10 cellular contexts compared by ENCODE assay signal in genomic region chr2:65396348-65397026, GRCh38. TPM values are rescaled to one million over a fixed set of nuclear protein-coding genes. Genes with fewer than 3 reads are reported as not detected.
DNase-seq lines count a peak whose midpoint lies in the region; ATAC-seq and TF ChIP-seq lines count a peak whose summit lies in the region.
"Had no signal": no experiment of that assay in that cellular context is flagged by ENCODE, and none has a peak within 500 bp of the region (broad histone marks: within the 10 kb centered on the region; RNA-seq: fewer than 3 reads in every experiment).

No MANE protein-coding gene starts in this region.

- H3K27me3 Mint-ChIP-seq in T-helper 1 cell treated with Interleukin-12 subunit alpha and Interleukin-12 subunit beta and Interleukin-4 antibody, amounts not matched to agents 30 μg/mL and 1 μg/mL, for 36 hours (ENCODE audit: low read depth): peaks cover 3% of the 10 kb centered on the region

- H3K4me3 ChIP-seq in body of pancreas: no peak overlapping the region
- H3K4me3 ChIP-seq in transverse colon: peak overlapping the region in 1 of 4 donors; percentile 25
- H3K4me3 ChIP-seq in gastrocnemius medialis: no peak overlapping the region

- no peak for DNase-seq in T-helper 1 cell
- peak in 1 of 4 donors; percentile 49 for DNase-seq in body of pancreas
- DNase-seq in left lobe of liver (ENCODE audit: low spot score): no peak
- DNase-seq in transverse colon: peak; percentile 41
- DNase-seq in gastrocnemius medialis: no peak
- DNase-seq in OCI-M1 (lab: John Stamatoyannopoulos, UW): no peak
- DNase-seq: amygdala; stimulated activated naive CD4-positive, alpha-beta T cell had no signal

- no peaks in the 10 kb centered on the region for H3K9me3 Mint-ChIP-seq in T-helper 1 cell treated with Interleukin-12 subunit alpha and Interleukin-12 subunit beta and Interleukin-4 antibody, amounts not matched to agents 30 μg/mL and 1 μg/mL, for 36 hours

- intact Hi-C loops in body of pancreas (cut with DNase I) (no loop called here), transverse colon (cut with DNase I; ENCODE audit: low total_unique reads) (no loop called here), gastrocnemius medialis (cut with DNase I; ENCODE audit: low total_unique reads) (no loop called here)

- TF ChIP-seq EP300 in transverse colon (IDR thresholded peaks at IDR 0.05; ENCODE audit: low read depth): no peak

- H3K27ac Mint-ChIP-seq in T-helper 1 cell treated with Interleukin-12 subunit alpha and Interleukin-12 subunit beta and Interleukin-4 antibody, amounts not matched to agents 30 μg/mL and 1 μg/mL, for 36 hours: peak overlapping the region; percentile 33

- H3K4me1 ChIP-seq in body of pancreas: peaks cover 20% of the 10 kb centered on the region
- H3K4me1 ChIP-seq in transverse colon: peaks cover 12 to 31% (median 21%) of the 10 kb centered on the region in 4 donors
- peaks cover 3 to 8% of the 10 kb centered on the region in 2 donors for H3K4me1 ChIP-seq in gastrocnemius medialis

- H3K4me1 Mint-ChIP-seq in T-helper 1 cell treated with Interleukin-12 subunit alpha and Interleukin-12 subunit beta and Interleukin-4 antibody, amounts not matched to agents 30 μg/mL and 1 μg/mL, for 36 hours (ENCODE audit: low read depth): peaks cover 31% of the 10 kb centered on the region

- ATAC-seq in body of pancreas (peak; percentile 52), left lobe of liver (peak; percentile 88), HG02981 (IDR thresholded peaks at IDR 0.05; ENCODE audit: unreplicated experiment) (no peak), gastrocnemius medialis (no peak)

- peaks cover 7% of the 10 kb centered on the region for H3K36me3 Mint-ChIP-seq in T-helper 1 cell treated with Interleukin-12 subunit alpha and Interleukin-12 subunit beta and Interleukin-4 antibody, amounts not matched to agents 30 μg/mL and 1 μg/mL, for 36 hours (ENCODE audit: low read depth)

- H3K36me3 ChIP-seq in body of pancreas (replicated peaks in 1 of 2; ENCODE audit: insufficient read depth in 1 of 2, low read depth in 2 of 2): no peaks in the 10 kb centered on the region
- H3K36me3 ChIP-seq in transverse colon: no peaks in the 10 kb centered on the region
- no peaks in the 10 kb centered on the region for H3K36me3 ChIP-seq in gastrocnemius medialis

- in situ Hi-C loops in transverse colon (cut with MboI; ENCODE audit: low pct_ligation_motif_present in 1 of 4, low pct_unique_long_range_greater_than_20kb in 1 of 4, low sequenced_read_pairs in 3 of 4): no loop called here
- in situ Hi-C loops in gastrocnemius medialis (cut with MboI; ENCODE audit: low sequenced_read_pairs in 4 of 4): no loop called here

- WGBS in body of pancreas, 2 donors: 45 to 58% methylated on average over 7 of the region's 7 CpGs
- 42 to 52% methylated on average over 6 to 7 of the region's 7 CpGs for WGBS in transverse colon (ENCODE audit: low coverage in 1 of 2), 2 donors

- H3K27ac ChIP-seq in body of pancreas (no peak overlapping the region), transverse colon (peak overlapping the region; percentile 68 to 82 (median 74)), gastrocnemius medialis (no peak overlapping the region)

- H3K27me3 ChIP-seq in body of pancreas (no peaks in the 10 kb centered on the region), transverse colon (no peaks in the 10 kb centered on the region), gastrocnemius medialis (no peaks in the 10 kb centered on the region)

- TF ChIP-seq CTCF in body of pancreas (IDR thresholded peaks at IDR 0.05) (no peak), transverse colon (IDR thresholded peaks at IDR 0.05) (no peak), gastrocnemius medialis (IDR thresholded peaks at IDR 0.05 in 4 of 5, conservative IDR thresholded peaks at IDR 0.05 in 1 of 5) (no peak)

- H3K9me3 ChIP-seq in body of pancreas (no peaks in the 10 kb centered on the region), transverse colon (no peaks in the 10 kb centered on the region), gastrocnemius medialis (no peaks in the 10 kb centered on the region)

- TF ChIP-seq POLR2A in body of pancreas (IDR thresholded peaks at IDR 0.05) (no peak), transverse colon (IDR thresholded peaks at IDR 0.05) (peak; percentile 23), gastrocnemius medialis (IDR thresholded peaks at IDR 0.05) (no peak)

- no peak overlapping the region for H3K4me3 Mint-ChIP-seq in T-helper 1 cell treated with Interleukin-12 subunit alpha and Interleukin-12 subunit beta and Interleukin-4 antibody, amounts not matched to agents 30 μg/mL and 1 μg/mL, for 36 hours

RNA-seq across cellular contexts. Expression of gene SPRED2, which starts 35.9 kb away (rescaled TPM):
- total RNA-seq in body of pancreas: 10 to 100 TPM; 16.1 to 16.2 TPM
- total RNA-seq in left lobe of liver: 17.3 TPM
- total RNA-seq in transverse colon: 10 to 100 TPM in 3 of 4 donors, 1 to 10 TPM in 1; 8.4 to 34.8 (median 29.7) TPM
- 10 to 100 TPM in 1 of 4 donors, 1 to 10 TPM in 3; 4.1 to 12.5 (median 7.4) TPM for total RNA-seq in gastrocnemius medialis

Comparison
In these comparisons a context has a peak if more than half of its experiments do, and no peak if none do; other contexts are left out.
1. ATAC-seq: peak in body of pancreas (single experiment) and left lobe of liver (single experiment); none in HG02981 (single experiment) and gastrocnemius medialis (0 of 2).
2. H3K27ac ChIP-seq: peak in transverse colon (4 of 4); none in body of pancreas (0 of 4) and gastrocnemius medialis (0 of 4).